ENCODE assay signal across 13 cellular contexts in genomic region chrX:69189972-69190371, GRCh38. TPM values are rescaled to one million over a fixed set of nuclear protein-coding genes. Genes with fewer than 3 reads are reported as not detected.
DNase-seq lines count a peak whose midpoint lies in the region; ATAC-seq, FAIRE-seq and TF ChIP-seq lines count a peak whose summit lies in the region.
"Had no signal": no experiment of that assay in that cellular context is flagged by ENCODE, and none has a peak within 500 bp of the region (broad histone marks: within the 10 kb centered on the region; RNA-seq: fewer than 3 reads in every experiment).

No MANE protein-coding gene starts in this region.

- H3K27me3 ChIP-seq in H1 (replicated peaks in 1 of 4; ENCODE audit: control insufficient read depth in 3 of 4, extremely low read depth in 1 of 4, insufficient read depth in 3 of 4, low read length in 3 of 4) = no peaks in the 10 kb centered on the region
- no peaks in the 10 kb centered on the region for H3K27me3 ChIP-seq in upper lobe of right lung
- H3K27me3 ChIP-seq in Caco-2 (replicated peaks; ENCODE audit: control insufficient read depth, insufficient read depth, low read length) = no peaks in the 10 kb centered on the region
- H3K27me3 ChIP-seq: brain microvascular endothelial cell had no signal

- no peak overlapping the region for H2BK15ac ChIP-seq in H1 (ENCODE audit: low read length)

- H3K4me1 Mint-ChIP-seq in neural crest cell (peaks cover 26% of the 10 kb centered on the region), Caco-2 (ENCODE audit: low read depth, unreplicated experiment) (no peaks in the 10 kb centered on the region)
- H3K4me1 Mint-ChIP-seq: activated naive CD4-positive, alpha-beta T cell treated with anti-CD3 and anti-CD28 coated beads, Interleukin-2, amount 10 ng/mL, durations not matched to agents 7 days and 5 days had no signal

- no peak overlapping the region for H4K5ac ChIP-seq in H1 (ENCODE audit: insufficient read length, low read depth, low read length)

- no peaks in the 10 kb centered on the region for H3K9me3 ChIP-seq in H1 (ENCODE audit: insufficient read depth in 2 of 2, low read depth in 1 of 2, low read length in 1 of 2)
- H3K9me3 ChIP-seq in upper lobe of right lung = no peaks in the 10 kb centered on the region
- no peaks in the 10 kb centered on the region for H3K9me3 ChIP-seq in Caco-2
- H3K9me3 ChIP-seq: BLaER1 treated with 17β-estradiol and CSF1 and Interleukin-3, amounts not matched to agents 10 nM and 100 nM had no signal

- H3K27ac Mint-ChIP-seq in neural crest cell (ENCODE audit: unreplicated experiment) = peak overlapping the region; percentile 76
- no peak overlapping the region for H3K27ac Mint-ChIP-seq in Caco-2 (ENCODE audit: unreplicated experiment)
- H3K27ac Mint-ChIP-seq: activated naive CD4-positive, alpha-beta T cell treated with anti-CD3 and anti-CD28 coated beads, Interleukin-2, amount 10 ng/mL, durations not matched to agents 7 days and 5 days had no signal

- DNase-seq in H1 (ENCODE audit: low read depth in 1 of 2, low spot score in 2 of 2) (no peak), left ventricle myocardium superior (peak; percentile 56), neural crest cell (ENCODE audit: low read depth, low spot score) (peak; percentile 26), upper lobe of right lung (no peak), Caco-2 (no peak)
- DNase-seq: activated naive CD4-positive, alpha-beta T cell treated with anti-CD3 and anti-CD28 coated beads, Interleukin-2, amount 10 ng/mL, durations not matched to agents 7 days and 5 days; brain microvascular endothelial cell; NCI-H187; NCI-H524 treated with DMSO at 0.1 percent for 48 hours had no signal

- no peak overlapping the region for H3K56ac ChIP-seq in H1 (replicated peaks; ENCODE audit: insufficient read length, low read depth, low read length)

- H3K27ac ChIP-seq in H1 (ENCODE audit: low read depth, low read length) = no peak overlapping the region
- H3K27ac ChIP-seq in upper lobe of right lung = no peak overlapping the region
- H3K27ac ChIP-seq: BLaER1 treated with 17β-estradiol and CSF1 and Interleukin-3, amounts not matched to agents 10 nM and 100 nM; brain microvascular endothelial cell had no signal

- H2BK5ac ChIP-seq in H1 (ENCODE audit: low read depth, low read length) = no peak overlapping the region

- peak; percentile 13 for FAIRE-seq in H1 (lab: Jason Lieb, UNC)

- H3K36me3 ChIP-seq in H1 (ENCODE audit: control insufficient read depth in 2 of 4, insufficient read depth in 4 of 4, low read length in 3 of 4) (no peaks in the 10 kb centered on the region), upper lobe of right lung (no peaks in the 10 kb centered on the region), Caco-2 (ENCODE audit: control insufficient read depth, insufficient read depth, low read length) (no peaks in the 10 kb centered on the region)
- H3K36me3 ChIP-seq: BLaER1 treated with 17β-estradiol and CSF1 and Interleukin-3, amounts not matched to agents 10 nM and 100 nM; brain microvascular endothelial cell had no signal

- TF ChIP-seq EP300 in H1 (IDR thresholded peaks at IDR 0.05; ENCODE audit: borderline replicate concordance in 1 of 2, low read depth in 2 of 2, low read length in 2 of 2) = no peak

- CTCF ChIA-PET in H1 (lab: Charles Lee; ENCODE audit: partially characterized antibody) = no interaction called here
- CTCF ChIA-PET in Caco-2 (lab: Charles Lee) = no interaction called here

- H2AK5ac ChIP-seq in H1 (ENCODE audit: low read depth, low read length) = no peak overlapping the region

- no peaks in the 10 kb centered on the region for H4K20me1 ChIP-seq in H1 (replicated peaks in 1 of 2; ENCODE audit: control insufficient read depth in 1 of 2, insufficient read depth in 2 of 2, low read length in 2 of 2)

- no peak overlapping the region for H3K4me2 ChIP-seq in H1 (ENCODE audit: insufficient read depth in 1 of 2, low read depth in 2 of 2, low read length in 2 of 2)
- H3K4me2 ChIP-seq: BLaER1 treated with 17β-estradiol and CSF1 and Interleukin-3, amounts not matched to agents 10 nM and 100 nM had no signal

- H3K27me3 Mint-ChIP-seq in neural crest cell (ENCODE audit: low read depth) = no peaks in the 10 kb centered on the region
- no peaks in the 10 kb centered on the region for H3K27me3 Mint-ChIP-seq in Caco-2 (ENCODE audit: insufficient read depth, unreplicated experiment)

- H4K8ac ChIP-seq in H1 (ENCODE audit: extremely low read depth, insufficient read depth, low read length) = no peak overlapping the region

- H3K79me2 ChIP-seq in H1 (ENCODE audit: control insufficient read depth in 1 of 2, insufficient read depth in 2 of 2, low read length in 2 of 2) = no peaks in the 10 kb centered on the region

- intact Hi-C loops in left ventricle myocardium superior (cut with micrococcal nuclease) = no loop called here
- intact Hi-C loops in upper lobe of right lung (cut with DNase I) = no loop called here
- intact Hi-C loops in Caco-2 (cut with micrococcal nuclease; ENCODE audit: unreplicated experiment) = no loop called here

- H3K4ac ChIP-seq in H1 (replicated peaks; ENCODE audit: insufficient read length, low read depth, low read length) = no peak overlapping the region

- no peaks in the 10 kb centered on the region for H3K79me1 ChIP-seq in H1 (ENCODE audit: low read depth, low read length)

- POLR2A ChIA-PET in H1 (lab: Charles Lee; ENCODE audit: partially characterized antibody) (no interaction called here), Caco-2 (lab: Charles Lee) (no interaction called here)

- TF ChIP-seq RAD21 in H1 (IDR thresholded peaks at IDR 0.05 in 1 of 2, conservative IDR thresholded peaks at IDR 0.05 in 1 of 2; ENCODE audit: low read depth in 2 of 2, low read length in 2 of 2) = no peak

- no peak overlapping the region for H4K91ac ChIP-seq in H1 (replicated peaks; ENCODE audit: insufficient read length, low read length)

- no peak overlapping the region for H3K4me3 Mint-ChIP-seq in neural crest cell
- H3K4me3 Mint-ChIP-seq in Caco-2 (ENCODE audit: unreplicated experiment) = no peak overlapping the region
- H3K4me3 Mint-ChIP-seq: activated naive CD4-positive, alpha-beta T cell treated with anti-CD3 and anti-CD28 coated beads, Interleukin-2, amount 10 ng/mL, durations not matched to agents 7 days and 5 days had no signal

- no peak overlapping the region; the same call in 1 of the 2 replicates for H3K18ac ChIP-seq in H1 (ENCODE audit: extremely low read depth, low read length)

- H3K14ac ChIP-seq in H1 (ENCODE audit: insufficient read length) = no peak overlapping the region

- H3K23me2 ChIP-seq in H1 (ENCODE audit: low read depth, low read length) = no peaks in the 10 kb centered on the region

- H3K9me3 Mint-ChIP-seq in neural crest cell (peaks cover 3% of the 10 kb centered on the region), Caco-2 (ENCODE audit: unreplicated experiment) (no peaks in the 10 kb centered on the region)
- H3K9me3 Mint-ChIP-seq: activated naive CD4-positive, alpha-beta T cell treated with anti-CD3 and anti-CD28 coated beads, Interleukin-2, amount 10 ng/mL, durations not matched to agents 7 days and 5 days had no signal

- no peaks in the 10 kb centered on the region; a peak in 1 of 7 replicates for H3K4me1 ChIP-seq in H1 (replicated peaks in 1 of 4; ENCODE audit: control insufficient read depth in 3 of 4, insufficient read depth in 4 of 4, low read length in 3 of 4)
- no peaks in the 10 kb centered on the region for H3K4me1 ChIP-seq in upper lobe of right lung
- H3K4me1 ChIP-seq in Caco-2 = no peaks in the 10 kb centered on the region
- H3K4me1 ChIP-seq: BLaER1 treated with 17β-estradiol and CSF1 and Interleukin-3, amounts not matched to agents 10 nM and 100 nM had no signal

- H3K36me3 Mint-ChIP-seq in neural crest cell (ENCODE audit: low read depth) (no peaks in the 10 kb centered on the region), Caco-2 (ENCODE audit: insufficient read depth, unreplicated experiment) (no peaks in the 10 kb centered on the region)
- H3K36me3 Mint-ChIP-seq: activated naive CD4-positive, alpha-beta T cell treated with anti-CD3 and anti-CD28 coated beads, Interleukin-2, amount 10 ng/mL, durations not matched to agents 7 days and 5 days had no signal

- H2BK120ac ChIP-seq in H1 (replicated peaks; ENCODE audit: low read depth, low read length) = no peak overlapping the region

- no peak for TF ChIP-seq POLR2A in H1 (IDR thresholded peaks at IDR 0.05; ENCODE audit: control extremely low read depth in 1 of 2, low read depth in 2 of 2, low read length in 2 of 2)

- TF ChIP-seq CTCF in H1 (IDR thresholded peaks at IDR 0.05; ENCODE audit: control extremely low read depth in 1 of 3, insufficient read depth in 1 of 3, low read depth in 1 of 3, low read length in 3 of 3) = no peak
- no peak for TF ChIP-seq CTCF in neural crest cell (conservative IDR thresholded peaks at IDR 0.05)
- no peak for TF ChIP-seq CTCF in upper lobe of right lung (IDR thresholded peaks at IDR 0.05)
- no peak for TF ChIP-seq CTCF in Caco-2 (IDR thresholded peaks at IDR 0.05; ENCODE audit: insufficient read depth in 1 of 2, low read depth in 1 of 2, low read length in 1 of 2, severe bottlenecking in 1 of 2, unreplicated experiment in 1 of 2)

- no peak overlapping the region for H3K23ac ChIP-seq in H1 (ENCODE audit: insufficient read length)

- no peak overlapping the region for H3K9ac ChIP-seq in H1 (replicated peaks in 1 of 4; ENCODE audit: extremely low read depth in 1 of 4, low read depth in 3 of 4, low read length in 3 of 4)
- H3K9ac ChIP-seq: BLaER1 treated with 17β-estradiol and CSF1 and Interleukin-3, amounts not matched to agents 10 nM and 100 nM had no signal

- no peak overlapping the region for H2BK12ac ChIP-seq in H1 (ENCODE audit: low read depth, low read length)

- no peak overlapping the region for H2BK20ac ChIP-seq in H1 (ENCODE audit: low read length)

- no TSS peak for BruUV-seq in Caco-2 (replicated peaks; lab: Mats Ljungman, UMichigan)

- H3K4me3 ChIP-seq in H1 (ENCODE audit: extremely low read depth in 1 of 4, insufficient read depth in 2 of 4, low read depth in 3 of 4, low read length in 4 of 4) = no peak overlapping the region
- H3K4me3 ChIP-seq in upper lobe of right lung = no peak overlapping the region
- no peak overlapping the region for H3K4me3 ChIP-seq in Caco-2 (ENCODE audit: low read depth, low read length)
- H3K4me3 ChIP-seq: BLaER1 treated with 17β-estradiol and CSF1 and Interleukin-3, amounts not matched to agents 10 nM and 100 nM had no signal

- peak; percentile 91 for ATAC-seq in left ventricle myocardium superior
- peak; percentile 41 for ATAC-seq in upper lobe of right lung
- no peak for ATAC-seq in esophagus mucosa
- no peak for ATAC-seq in HG03108 (IDR thresholded peaks at IDR 0.05; ENCODE audit: unreplicated experiment)
- ATAC-seq: HCT116 had no signal

- no peak overlapping the region for H2AFZ ChIP-seq in H1 (ENCODE audit: low read length)

- WGBS in H1 (ENCODE audit: extremely low coverage in 1 of 2, insufficient coverage in 1 of 2, insufficient read length in 1 of 2, insufficient replicate concordance in 2 of 2, low coverage in 1 of 2, low lambda C conversion rate in 2 of 2, missing lambda C conversion rate in 1 of 2), 2 experiments = 73% methylated on average over 3 of the region's 8 CpGs; no CpG with 5 or more reads in 1 of the 2 experiments

RNA-seq across cellular contexts. Expression of gene PJA1, which starts 24.7 kb away (rescaled TPM):
- total RNA-seq in H1 (2021; fragmentation: NEBNext Ultra II Directional; extraction: Animal tissue kit (Norgen Biotek cat#: 25700)) = 34.9 and 37.0 TPM in 2 replicates
- polyA plus RNA-seq in H1 (2011; rRNA removed) = 25.7 and 26.8 TPM in 2 replicates
- 33.0 TPM for polyA plus RNA-seq in H1 (2011; cell fraction: cytosol; rRNA removed)
- 28.4 TPM for polyA plus RNA-seq in H1 (2011; cell fraction: nucleus; rRNA removed)
- 39.6 to 41.5 TPM (median 40.5 TPM) in 4 replicates for polyA plus RNA-seq in H1 (2012, experiment 1 of 2)
- polyA plus RNA-seq in H1 (2012, experiment 2 of 2) = 18.2 TPM
- polyA plus RNA-seq in H1 (2013, experiment 1 of 2) = 39.3 TPM
- 40.0 TPM for polyA plus RNA-seq in H1 (2013, experiment 2 of 2)
- 34.9 and 41.8 TPM in 2 replicates for polyA minus RNA-seq in H1 (2011; rRNA and poly(A)+ RNA removed)
- 12.9 TPM for polyA minus RNA-seq in H1 (2011; cell fraction: cytosol; rRNA and poly(A)+ RNA removed)
- 9.8 TPM for polyA minus RNA-seq in H1 (2011; cell fraction: nucleus; rRNA and poly(A)+ RNA removed)
- total RNA-seq in left ventricle myocardium superior = 11.7 TPM
- total RNA-seq in neural crest cell = 53.3 and 59.5 TPM in 2 replicates
- total RNA-seq in upper lobe of right lung = 23.6 TPM
- total RNA-seq in esophagus mucosa = 10.6 TPM
- 10.7 and 13.4 TPM in 2 replicates for total RNA-seq in Caco-2 (2022)

Comparison
In these comparisons a context has a peak if more than half of its experiments do, and no peak if none do; other contexts are left out.
1. DNase-seq: peak in left ventricle myocardium superior (single experiment) and neural crest cell (single experiment); none in H1 (0 of 2), upper lobe of right lung (single experiment) and Caco-2 (0 of 2).
2. ATAC-seq: peak in left ventricle myocardium superior (single experiment) and upper lobe of right lung (single experiment); none in esophagus mucosa (single experiment) and HG03108 (single experiment).